Comparison of ENCODE assay signal across 1 cellular context in the genomic region with DNA sequence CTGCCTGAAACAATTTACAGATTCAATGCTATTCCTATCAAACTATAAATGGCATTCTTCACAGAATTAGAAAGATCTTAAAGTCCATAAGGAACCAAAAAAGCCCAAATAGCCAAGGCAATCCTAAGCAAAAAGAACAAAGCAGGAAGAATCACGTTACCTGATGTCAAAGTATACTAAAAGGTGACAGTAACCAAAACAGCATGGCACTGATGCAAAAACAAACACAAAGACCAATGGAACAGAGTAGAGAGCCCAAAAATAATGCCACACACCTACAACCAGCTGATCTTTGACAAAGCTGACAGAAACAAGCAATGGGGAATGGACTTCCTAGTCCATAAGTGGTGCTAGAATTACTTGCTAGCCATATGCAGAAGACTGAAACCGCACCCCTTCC.
TF ChIP-seq lines count a peak whose summit lies in the region.

No MANE protein-coding gene starts in this region.

TF ChIP-seq in K562, 482 proteins besides CTCF, POLR2A, EP300 and RAD21 (continued from another document):
- TF ChIP-seq, protein P1, sequence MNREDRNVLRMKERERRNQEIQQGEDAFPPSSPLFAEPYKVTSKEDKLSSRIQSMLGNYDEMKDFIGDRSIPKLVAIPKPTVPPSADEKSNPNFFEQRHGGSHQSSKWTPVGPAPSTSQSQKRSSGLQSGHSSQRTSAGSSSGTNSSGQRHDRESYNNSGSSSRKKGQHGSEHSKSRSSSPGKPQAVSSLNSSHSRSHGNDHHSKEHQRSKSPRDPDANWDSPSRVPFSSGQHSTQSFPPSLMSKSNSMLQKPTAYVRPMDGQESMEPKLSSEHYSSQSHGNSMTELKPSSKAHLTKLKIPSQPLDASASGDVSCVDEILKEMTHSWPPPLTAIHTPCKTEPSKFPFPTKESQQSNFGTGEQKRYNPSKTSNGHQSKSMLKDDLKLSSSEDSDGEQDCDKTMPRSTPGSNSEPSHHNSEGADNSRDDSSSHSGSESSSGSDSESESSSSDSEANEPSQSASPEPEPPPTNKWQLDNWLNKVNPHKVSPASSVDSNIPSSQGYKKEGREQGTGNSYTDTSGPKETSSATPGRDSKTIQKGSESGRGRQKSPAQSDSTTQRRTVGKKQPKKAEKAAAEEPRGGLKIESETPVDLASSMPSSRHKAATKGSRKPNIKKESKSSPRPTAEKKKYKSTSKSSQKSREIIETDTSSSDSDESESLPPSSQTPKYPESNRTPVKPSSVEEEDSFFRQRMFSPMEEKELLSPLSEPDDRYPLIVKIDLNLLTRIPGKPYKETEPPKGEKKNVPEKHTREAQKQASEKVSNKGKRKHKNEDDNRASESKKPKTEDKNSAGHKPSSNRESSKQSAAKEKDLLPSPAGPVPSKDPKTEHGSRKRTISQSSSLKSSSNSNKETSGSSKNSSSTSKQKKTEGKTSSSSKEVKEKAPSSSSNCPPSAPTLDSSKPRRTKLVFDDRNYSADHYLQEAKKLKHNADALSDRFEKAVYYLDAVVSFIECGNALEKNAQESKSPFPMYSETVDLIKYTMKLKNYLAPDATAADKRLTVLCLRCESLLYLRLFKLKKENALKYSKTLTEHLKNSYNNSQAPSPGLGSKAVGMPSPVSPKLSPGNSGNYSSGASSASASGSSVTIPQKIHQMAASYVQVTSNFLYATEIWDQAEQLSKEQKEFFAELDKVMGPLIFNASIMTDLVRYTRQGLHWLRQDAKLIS (CRISPR knock-in tag; IDR thresholded peaks at IDR 0.05): no peak
- TF ChIP-seq, protein P2, sequence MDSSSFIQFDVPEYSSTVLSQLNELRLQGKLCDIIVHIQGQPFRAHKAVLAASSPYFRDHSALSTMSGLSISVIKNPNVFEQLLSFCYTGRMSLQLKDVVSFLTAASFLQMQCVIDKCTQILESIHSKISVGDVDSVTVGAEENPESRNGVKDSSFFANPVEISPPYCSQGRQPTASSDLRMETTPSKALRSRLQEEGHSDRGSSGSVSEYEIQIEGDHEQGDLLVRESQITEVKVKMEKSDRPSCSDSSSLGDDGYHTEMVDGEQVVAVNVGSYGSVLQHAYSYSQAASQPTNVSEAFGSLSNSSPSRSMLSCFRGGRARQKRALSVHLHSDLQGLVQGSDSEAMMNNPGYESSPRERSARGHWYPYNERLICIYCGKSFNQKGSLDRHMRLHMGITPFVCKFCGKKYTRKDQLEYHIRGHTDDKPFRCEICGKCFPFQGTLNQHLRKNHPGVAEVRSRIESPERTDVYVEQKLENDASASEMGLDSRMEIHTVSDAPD (CRISPR knock-in tag; IDR thresholded peaks at IDR 0.05): no peak
